In the genomic region with DNA sequence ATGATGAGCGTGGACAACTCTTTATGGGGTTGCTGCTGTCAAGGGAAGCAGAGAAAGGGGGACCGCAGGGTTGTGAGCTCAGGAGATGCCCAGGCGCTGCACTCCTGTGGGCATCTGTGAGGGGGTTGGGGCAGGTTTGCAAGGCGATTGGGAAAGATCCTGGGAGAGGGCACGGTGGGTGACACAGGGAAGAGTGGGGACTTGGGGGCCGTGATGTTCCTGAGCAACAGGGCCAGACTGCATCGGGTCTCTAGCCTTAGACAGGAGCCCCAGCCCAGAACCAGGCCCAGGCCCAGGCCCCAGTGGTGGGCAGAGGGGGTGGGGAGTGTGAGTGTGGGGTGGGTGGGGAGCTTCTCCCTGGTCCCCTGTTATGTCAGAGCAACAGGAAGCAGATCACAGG, we compare ENCODE assay signal across 24 cellular contexts. TPM values are rescaled to one million over a fixed set of nuclear protein-coding genes. Genes with fewer than 3 reads are reported as not detected.
"Had no signal": no experiment of that assay in that cellular context is flagged by ENCODE, and none has a peak within 500 bp of the region (broad histone marks: within the 10 kb centered on the region; RNA-seq: fewer than 3 reads in every experiment).

No MANE protein-coding gene starts in this region.

- H3K4me1 ChIP-seq: esophagus squamous epithelium, left ventricle myocardium inferior, lower lobe of right lung, prostate gland, right atrium auricular region, tibial nerve had no signal

- H3K27ac Mint-ChIP-seq: natural killer cell; stimulated activated naive CD8-positive, alpha-beta T cell treated with anti-CD3 and anti-CD28 coated beads, Interleukin-15, Interleukin-2, amounts not matched to agents 100 ng/mL and 50 ng/mL, for 24 hours had no signal

- H3K9me3 ChIP-seq: esophagus squamous epithelium, lower lobe of right lung, prostate gland, right atrium auricular region, thoracic aorta, vagina had no signal

- H3K4me1 Mint-ChIP-seq: neural crest cell had no signal

- H3K4me3 Mint-ChIP-seq: natural killer cell; neural crest cell; stimulated activated memory B cell treated with anti-CD40 and anti-IgM and Interleukin-4, amounts not matched to agents 10 μg/mL and 1 μg/mL and 100 μg/mL, for 72 hours; stimulated activated naive CD8-positive, alpha-beta T cell treated with anti-CD3 and anti-CD28 coated beads, Interleukin-15, Interleukin-2, amounts not matched to agents 100 ng/mL and 50 ng/mL, for 24 hours had no signal

- ATAC-seq: heart right ventricle; left cardiac atrium; lower lobe of right lung; natural killer cell; sciatic nerve; stimulated activated memory B cell treated with anti-CD40 and anti-IgM and Interleukin-4, amounts not matched to agents 10 μg/mL and 1 μg/mL and 100 μg/mL, for 72 hours had no signal

- H3K36me3 Mint-ChIP-seq: natural killer cell had no signal

- H3K27ac ChIP-seq: esophagus squamous epithelium, heart right ventricle, left ventricle myocardium inferior, lower lobe of right lung, prostate gland, right atrium auricular region, thoracic aorta, tibial nerve, vagina had no signal

- H3K4me3 ChIP-seq: esophagus squamous epithelium, heart right ventricle, left ventricle myocardium inferior, lower lobe of right lung, prostate gland, right atrium auricular region, smooth muscle cell, thoracic aorta, tibial nerve, vagina had no signal

- H3K27me3 ChIP-seq: right atrium auricular region, tibial nerve, vagina had no signal

- H3K4me2 ChIP-seq: smooth muscle cell had no signal

- H3K36me3 ChIP-seq: esophagus squamous epithelium, heart right ventricle, left ventricle myocardium inferior, lower lobe of right lung, prostate gland, right atrium auricular region, thoracic aorta, tibial nerve, vagina had no signal

- DNase-seq: effector CD8-positive, alpha-beta T cell; esophagus squamous epithelium; foreskin melanocyte; glutamatergic neuron; heart right ventricle; hippocampal formation; left cardiac atrium; left ventricle myocardium inferior; lower lobe of right lung; natural killer cell; stimulated activated CD4-positive, alpha-beta T cell treated with anti-CD3 and anti-CD28 coated beads, Interleukin-12 subunit alpha, Interleukin-12 subunit beta, amount 100 ng/mL, for 4 hours; stimulated activated CD4-positive, alpha-beta T cell treated with anti-CD3 and anti-CD28 coated beads, Interleukin-2, amount 100 ng/mL, for 24 hours; stimulated activated CD4-positive, alpha-beta T cell treated with anti-CD3 and anti-CD28 coated beads, Interleukin-4, amount 100 ng/mL, for 24 hours had no signal

RNA-seq across cellular contexts. Expression of a gene that starts 38.3 kb away (rescaled TPM):
- total RNA-seq: neural crest cell, osteocyte, smooth muscle cell had no signal
